In the genomic region with DNA sequence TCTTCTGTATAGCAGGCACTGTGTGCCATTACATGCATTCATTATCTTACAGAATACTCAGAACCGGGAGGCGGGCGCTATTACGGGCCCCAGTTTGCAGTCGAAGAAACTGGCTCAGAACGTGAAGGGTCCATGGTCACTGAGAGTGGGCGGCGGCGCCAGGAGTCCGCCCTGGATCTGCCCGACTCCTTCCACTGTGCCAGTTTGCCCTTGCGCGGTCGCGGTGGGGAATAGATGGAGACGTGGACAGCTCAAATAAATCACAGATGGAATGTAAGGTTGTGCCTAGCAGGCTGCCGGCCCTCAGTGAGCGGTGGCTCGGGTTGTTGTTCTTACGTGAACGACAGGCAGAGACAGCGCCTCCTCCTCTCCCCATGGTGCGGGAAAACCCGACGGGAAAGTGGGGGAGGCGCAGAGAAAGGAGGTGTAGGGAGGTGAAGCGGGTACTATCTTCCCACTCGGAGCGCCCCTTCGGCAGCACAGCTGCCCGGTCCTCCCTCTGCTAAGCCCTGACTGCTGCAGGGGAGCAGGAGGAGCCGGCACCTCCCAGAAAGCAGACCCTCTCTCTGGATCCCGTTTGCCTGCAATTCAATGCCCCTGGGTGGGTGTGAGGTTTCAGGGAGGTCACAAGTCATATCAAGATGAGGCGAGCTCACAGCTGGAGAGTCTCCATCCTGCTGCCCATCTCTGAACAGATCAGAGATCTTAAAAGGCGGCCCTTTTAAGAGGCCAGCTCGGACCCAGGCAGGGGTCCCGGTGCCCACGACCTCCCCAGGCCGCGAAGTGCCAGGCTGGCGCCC, we compare ENCODE assay signal across 8 cellular contexts. TPM values are rescaled to one million over a fixed set of nuclear protein-coding genes. Genes with fewer than 3 reads are reported as not detected.
DNase-seq lines count a peak whose midpoint lies in the region; ATAC-seq and TF ChIP-seq lines count a peak whose summit lies in the region.

No MANE protein-coding gene starts in this region.

- peak overlapping the region; percentile 88 for H2AFZ ChIP-seq in SK-N-SH (ENCODE audit: low read depth)

- H3K4me1 ChIP-seq in SK-N-SH (ENCODE audit: control insufficient read depth in 1 of 2, insufficient read depth in 2 of 2, low read depth in 1 of 2, low read length in 1 of 2), result peaks cover 0 to 6% of the 10 kb centered on the region in 2 experiments; a peak in 1 of 4 replicates

- peaks cover 31% of the 10 kb centered on the region for H3K4me1 Mint-ChIP-seq in central memory CD8-positive, alpha-beta T cell
- peaks cover 41% of the 10 kb centered on the region for H3K4me1 Mint-ChIP-seq in stimulated activated naive CD8-positive, alpha-beta T cell treated with anti-CD3 and anti-CD28 coated beads, Interleukin-15, Interleukin-2, amounts not matched to agents 100 ng/mL and 50 ng/mL, for 24 hours (ENCODE audit: low read depth)

- no peaks in the 10 kb centered on the region; the same call in 1 of the 2 replicates for H3K27me3 ChIP-seq in SK-N-SH (ENCODE audit: insufficient read depth)

- peak; percentile 23 for DNase-seq in activated T-cell treated with anti-CD3 and anti-CD28 coated beads for 48 hours (ENCODE audit: low read depth)
- DNase-seq in activated T-cell treated with anti-CD3 and anti-CD28 coated beads for 4 hours, result no peak
- DNase-seq in SK-N-SH, result peak; percentile 71
- no peak for DNase-seq in central memory CD8-positive, alpha-beta T cell (ENCODE audit: low spot score in 2 of 2)
- peak in 1 of 2 donors; percentile 86 for DNase-seq in lower leg skin (ENCODE audit: low spot score in 2 of 2)
- DNase-seq in NCI-H1436 (lab: John Stamatoyannopoulos, UW), result no peak

- ATAC-seq in central memory CD8-positive, alpha-beta T cell (replicated peaks; ENCODE audit: extremely low read depth, poor library complexity, severe bottlenecking), result peak; percentile 20
- no peak for ATAC-seq in GM19467 (IDR thresholded peaks at IDR 0.05; ENCODE audit: unreplicated experiment)

- no peak for TF ChIP-seq POLR2A in lower leg skin (IDR thresholded peaks at IDR 0.05)

- H3K4me3 ChIP-seq in SK-N-SH (ENCODE audit: low read depth in 2 of 2, low read length in 1 of 2) (peak overlapping the region; percentile 47 to 48), lower leg skin (ENCODE audit: low read depth, poor library complexity, severe bottlenecking) (peak overlapping the region; percentile 14)

- no peaks in the 10 kb centered on the region for H3K79me2 ChIP-seq in SK-N-SH (ENCODE audit: insufficient read depth)

- H3K4me3 Mint-ChIP-seq in central memory CD8-positive, alpha-beta T cell, result peak overlapping the region; percentile 71
- peak overlapping the region; percentile 83 for H3K4me3 Mint-ChIP-seq in stimulated activated naive CD8-positive, alpha-beta T cell treated with anti-CD3 and anti-CD28 coated beads, Interleukin-15, Interleukin-2, amounts not matched to agents 100 ng/mL and 50 ng/mL, for 24 hours

- peak overlapping the region; percentile 65 for H3K4me2 ChIP-seq in SK-N-SH

- no peaks in the 10 kb centered on the region for H3K36me3 ChIP-seq in SK-N-SH (replicated peaks in 1 of 2; ENCODE audit: control insufficient read depth in 1 of 2, insufficient read depth in 2 of 2, low read length in 1 of 2)

- CTCF ChIA-PET in SK-N-SH (lab: Yijun Ruan, JAX), result interaction anchor here (0.5 to 12.5 kb wide), 32 partner anchors 8 to 246 kb away, joined by 3 to 150 read pairs (median 4); no protein-coding TSS in a partner anchor

- H3K27me3 Mint-ChIP-seq in central memory CD8-positive, alpha-beta T cell, result peaks cover 21% of the 10 kb centered on the region
- H3K27me3 Mint-ChIP-seq in stimulated activated naive CD8-positive, alpha-beta T cell treated with anti-CD3 and anti-CD28 coated beads, Interleukin-15, Interleukin-2, amounts not matched to agents 100 ng/mL and 50 ng/mL, for 24 hours, result peaks cover 21% of the 10 kb centered on the region

- H3K9ac ChIP-seq in SK-N-SH, result no peak overlapping the region

- TF ChIP-seq CTCF in SK-N-SH (IDR thresholded peaks at IDR 0.05) (no peak), lower leg skin (IDR thresholded peaks at IDR 0.05) (no peak)

- H4K20me1 ChIP-seq in SK-N-SH (ENCODE audit: insufficient read depth), result no peaks in the 10 kb centered on the region

- POLR2A ChIA-PET in SK-N-SH (lab: Yijun Ruan, JAX), result interaction anchor here (1.0 to 1.4 kb wide), 2 partner anchors 23 to 215 kb away, joined by 3 to 5 read pairs; a partner anchor contains a TSS

- no peaks in the 10 kb centered on the region for H3K9me2 ChIP-seq in SK-N-SH

- H3K9me3 ChIP-seq in SK-N-SH, result no peaks in the 10 kb centered on the region

- WGBS in SK-N-SH (ENCODE audit: low lambda C conversion rate), result 41% methylated on average over 18 of the region's 41 CpGs
- 3 to 6% methylated on average over 35 to 36 of the region's 41 CpGs for WGBS in lower leg skin, 2 donors

- H3K36me3 Mint-ChIP-seq in central memory CD8-positive, alpha-beta T cell (ENCODE audit: insufficient read depth), result no peaks in the 10 kb centered on the region
- H3K36me3 Mint-ChIP-seq in stimulated activated naive CD8-positive, alpha-beta T cell treated with anti-CD3 and anti-CD28 coated beads, Interleukin-15, Interleukin-2, amounts not matched to agents 100 ng/mL and 50 ng/mL, for 24 hours (ENCODE audit: low read depth), result no peaks in the 10 kb centered on the region

- no peaks in the 10 kb centered on the region for H3F3A ChIP-seq in SK-N-SH (replicated peaks; ENCODE audit: insufficient read depth)

- H3K27ac ChIP-seq in SK-N-SH (ENCODE audit: low read depth in 2 of 2, low read length in 1 of 2), result no peak overlapping the region

- intact Hi-C loops in lower leg skin (cut with DNase I; ENCODE audit: low total_unique reads), result no loop called here

- no peaks in the 10 kb centered on the region for H3K9me3 Mint-ChIP-seq in central memory CD8-positive, alpha-beta T cell
- H3K9me3 Mint-ChIP-seq in stimulated activated naive CD8-positive, alpha-beta T cell treated with anti-CD3 and anti-CD28 coated beads, Interleukin-15, Interleukin-2, amounts not matched to agents 100 ng/mL and 50 ng/mL, for 24 hours, result no peaks in the 10 kb centered on the region

- no peak for TF ChIP-seq EP300 in SK-N-SH (IDR thresholded peaks at IDR 0.05; ENCODE audit: borderline replicate concordance in 1 of 2, low read depth in 1 of 2, low read length in 1 of 2)

- no peak overlapping the region for H3K27ac Mint-ChIP-seq in central memory CD8-positive, alpha-beta T cell (ENCODE audit: low read depth)
- peak overlapping the region; percentile 23 for H3K27ac Mint-ChIP-seq in stimulated activated naive CD8-positive, alpha-beta T cell treated with anti-CD3 and anti-CD28 coated beads, Interleukin-15, Interleukin-2, amounts not matched to agents 100 ng/mL and 50 ng/mL, for 24 hours

- no peak for TF ChIP-seq RAD21 in SK-N-SH (IDR thresholded peaks at IDR 0.05; ENCODE audit: low read length)

TF ChIP-seq in SK-N-SH, 30 proteins besides CTCF, POLR2A, EP300 and RAD21:
- TF ChIP-seq, protein P1, sequence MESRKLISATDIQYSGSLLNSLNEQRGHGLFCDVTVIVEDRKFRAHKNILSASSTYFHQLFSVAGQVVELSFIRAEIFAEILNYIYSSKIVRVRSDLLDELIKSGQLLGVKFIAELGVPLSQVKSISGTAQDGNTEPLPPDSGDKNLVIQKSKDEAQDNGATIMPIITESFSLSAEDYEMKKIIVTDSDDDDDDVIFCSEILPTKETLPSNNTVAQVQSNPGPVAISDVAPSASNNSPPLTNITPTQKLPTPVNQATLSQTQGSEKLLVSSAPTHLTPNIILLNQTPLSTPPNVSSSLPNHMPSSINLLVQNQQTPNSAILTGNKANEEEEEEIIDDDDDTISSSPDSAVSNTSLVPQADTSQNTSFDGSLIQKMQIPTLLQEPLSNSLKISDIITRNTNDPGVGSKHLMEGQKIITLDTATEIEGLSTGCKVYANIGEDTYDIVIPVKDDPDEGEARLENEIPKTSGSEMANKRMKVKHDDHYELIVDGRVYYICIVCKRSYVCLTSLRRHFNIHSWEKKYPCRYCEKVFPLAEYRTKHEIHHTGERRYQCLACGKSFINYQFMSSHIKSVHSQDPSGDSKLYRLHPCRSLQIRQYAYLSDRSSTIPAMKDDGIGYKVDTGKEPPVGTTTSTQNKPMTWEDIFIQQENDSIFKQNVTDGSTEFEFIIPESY (IDR thresholded peaks at IDR 0.05; ENCODE audit: borderline replicate concordance, low read depth), result no peak
- TF ChIP-seq FOXM1 (IDR thresholded peaks at IDR 0.05; ENCODE audit: low read depth) (no peak), FOSL2 (IDR thresholded peaks at IDR 0.05; ENCODE audit: borderline replicate concordance, low read depth) (no peak), CHD2 (IDR thresholded peaks at IDR 0.05; ENCODE audit: low read length, partially characterized antibody) (no peak)

RNA-seq across cellular contexts. Expression of a gene that starts 1.1 kb away (rescaled TPM):
- 0.63 and 0.94 TPM in 2 replicates for polyA plus RNA-seq in SK-N-SH (2012; rRNA removed)
- 0.44 and 0.56 TPM in 2 replicates for polyA plus RNA-seq in SK-N-SH (2012; cell fraction: cytosol; rRNA removed)
- polyA plus RNA-seq in SK-N-SH (2012; cell fraction: nucleus; rRNA removed), result 1.2 and 1.4 TPM in 2 replicates
- 1 to 10 TPM; 2.4 to 8.7 (median 4.3) TPM for total RNA-seq in lower leg skin

RNA-seq across cellular contexts. Expression of a gene that starts 57.5 kb away (rescaled TPM):
- polyA plus RNA-seq in SK-N-SH (2012; rRNA removed), result 11.2 and 12.7 TPM in 2 replicates
- 11.5 and 12.3 TPM in 2 replicates for polyA plus RNA-seq in SK-N-SH (2012; cell fraction: cytosol; rRNA removed)
- 13.2 and 15.8 TPM in 2 replicates for polyA plus RNA-seq in SK-N-SH (2012; cell fraction: nucleus; rRNA removed)
- total RNA-seq in lower leg skin, result 10 to 100 TPM; 34.2 to 69.5 (median 43.7) TPM

RNA-seq across cellular contexts. Expression of a gene that starts 58.0 kb away (rescaled TPM):
- 13.7 and 15.4 TPM in 2 replicates for polyA plus RNA-seq in SK-N-SH (2012; rRNA removed)
- polyA plus RNA-seq in SK-N-SH (2012; cell fraction: cytosol; rRNA removed), result 20.1 and 25.0 TPM in 2 replicates
- 6.2 and 10.8 TPM in 2 replicates for polyA plus RNA-seq in SK-N-SH (2012; cell fraction: nucleus; rRNA removed)
- total RNA-seq in lower leg skin, result 10 to 100 TPM; 14.9 to 29.8 (median 27.4) TPM

Comparison
In these comparisons a context has a peak if more than half of its experiments do, and no peak if none do; other contexts are left out.
1. DNase-seq: peak in activated T-cell treated with anti-CD3 and anti-CD28 coated beads for 48 hours (single experiment) and SK-N-SH (single experiment); none in activated T-cell treated with anti-CD3 and anti-CD28 coated beads for 4 hours (single experiment), central memory CD8-positive, alpha-beta T cell (0 of 2) and NCI-H1436 (single experiment).